In genomic region chr14:64478634-64479250, GRCh38 we compare ENCODE assay signal across 10 cellular contexts. TPM values are rescaled to one million over a fixed set of nuclear protein-coding genes. Genes with fewer than 3 reads are reported as not detected.
DNase-seq lines count a peak whose midpoint lies in the region; ATAC-seq and TF ChIP-seq lines count a peak whose summit lies in the region.
"Had no signal": no experiment of that assay in that cellular context is flagged by ENCODE, and none has a peak within 500 bp of the region (broad histone marks: within the 10 kb centered on the region; RNA-seq: fewer than 3 reads in every experiment).

No MANE protein-coding gene starts in this region.

- no peak overlapping the region for H3K9ac ChIP-seq in mesenchymal stem cell (ENCODE audit: low read length)

- H3K9me3 Mint-ChIP-seq in CD4-positive, alpha-beta T cell, result no peaks in the 10 kb centered on the region
- no peaks in the 10 kb centered on the region for H3K9me3 Mint-ChIP-seq in activated CD8-positive, alpha-beta memory T cell treated with anti-CD3 and anti-CD28 coated beads, Interleukin-2, amount 10 ng/mL, durations not matched to agents 7 days and 5 days (ENCODE audit: low read depth)
- H3K9me3 Mint-ChIP-seq: GM23338; T-helper 1 cell treated with Interleukin-12 subunit alpha and Interleukin-12 subunit beta and Interleukin-4 antibody, amounts not matched to agents 30 μg/mL and 1 μg/mL, for 36 hours had no signal

- POLR2A ChIA-PET in CD4-positive, alpha-beta T cell (lab: Charles Lee), result interaction anchor here (1.0 to 2.3 kb wide), 6 partner anchors 13 to 135 kb away, joined by 3 to 9 read pairs (median 3); partner anchors contain the start of genes AKAP5 and ZBTB1

- no peak overlapping the region for H3K18ac ChIP-seq in mesenchymal stem cell (ENCODE audit: low read depth in 1 of 2, low read length in 2 of 2)

- in situ Hi-C loops in brain microvascular endothelial cell (cut with HindIII; ENCODE audit: low pct_ligation_motif_present, low sequenced_read_pairs), result no loop called here

- H3K23ac ChIP-seq in mesenchymal stem cell (ENCODE audit: low read length in 2 of 2), result no peak overlapping the region

- H3K14ac ChIP-seq in mesenchymal stem cell (ENCODE audit: low read length in 2 of 2), result no peak overlapping the region

- H3K4ac ChIP-seq in mesenchymal stem cell (ENCODE audit: low read depth in 1 of 2, low read length in 2 of 2), result no peak overlapping the region

- no peak overlapping the region for H4K91ac ChIP-seq in mesenchymal stem cell (ENCODE audit: low read length)

- intact Hi-C loops in CD4-positive, alpha-beta T cell (cut with DNase I, micrococcal nuclease), result loop anchor here (1.0 to 2.0 kb wide), 4 partner anchors 32 to 134 kb away; no protein-coding TSS in a partner anchor

- H3K36me3 ChIP-seq in brain microvascular endothelial cell (replicated peaks) (no peaks in the 10 kb centered on the region), mesenchymal stem cell (ENCODE audit: control insufficient read depth in 1 of 2, insufficient read depth in 2 of 2, low read depth in 1 of 2, low read length in 2 of 2) (no peaks in the 10 kb centered on the region)

- no peak for ATAC-seq in CD4-positive, alpha-beta T cell (ENCODE audit: poor library complexity)
- ATAC-seq in HG02642 (IDR thresholded peaks at IDR 0.05; ENCODE audit: poor library complexity, unreplicated experiment), result no peak
- ATAC-seq in activated CD8-positive, alpha-beta memory T cell treated with anti-CD3 and anti-CD28 coated beads, Interleukin-2, amount 10 ng/mL, durations not matched to agents 7 days and 5 days, result no peak
- ATAC-seq: GM23338 had no signal

- H2AK5ac ChIP-seq in mesenchymal stem cell (ENCODE audit: low read length, severe bottlenecking), result peak overlapping the region; percentile 86

- no peak overlapping the region for H3K4me2 ChIP-seq in mesenchymal stem cell (ENCODE audit: low read length, poor library complexity, severe bottlenecking)
- H3K4me2 ChIP-seq: GM23338 had no signal

- no peak overlapping the region for H2BK5ac ChIP-seq in mesenchymal stem cell (ENCODE audit: low read depth, low read length, poor library complexity, severe bottlenecking)

- H2AFZ ChIP-seq in mesenchymal stem cell (ENCODE audit: low read depth, low read length), result no peak overlapping the region
- H2AFZ ChIP-seq: GM23338 had no signal

- no peak overlapping the region for H3K27ac ChIP-seq in CD4-positive, alpha-beta T cell (ENCODE audit: low read depth, low read length)
- H3K27ac ChIP-seq in brain microvascular endothelial cell (no peak overlapping the region), mesenchymal stem cell (ENCODE audit: low read length, poor library complexity, severe bottlenecking) (no peak overlapping the region)

- H3K79me1 ChIP-seq in mesenchymal stem cell (replicated peaks; ENCODE audit: low read length, poor library complexity, severe bottlenecking), result peaks cover 7% of the 10 kb centered on the region

- TF ChIP-seq EP300 in Ishikawa (IDR thresholded peaks at IDR 0.05; ENCODE audit: borderline replicate concordance), result no peak

- H2BK12ac ChIP-seq in mesenchymal stem cell (ENCODE audit: low read length in 2 of 2), result no peak overlapping the region

- H3K4me1 ChIP-seq in mesenchymal stem cell (ENCODE audit: control insufficient read depth, insufficient read depth, low read depth, low read length), result peaks cover 3% of the 10 kb centered on the region

- no peaks in the 10 kb centered on the region for H3K9me3 ChIP-seq in CD4-positive, alpha-beta T cell (ENCODE audit: control insufficient read depth, low read length)
- no peaks in the 10 kb centered on the region for H3K9me3 ChIP-seq in mesenchymal stem cell (ENCODE audit: control insufficient read depth, low read length)

- peaks cover 50% of the 10 kb centered on the region for H3K36me3 Mint-ChIP-seq in CD4-positive, alpha-beta T cell (ENCODE audit: low read depth)
- H3K36me3 Mint-ChIP-seq in activated CD8-positive, alpha-beta memory T cell treated with anti-CD3 and anti-CD28 coated beads, Interleukin-2, amount 10 ng/mL, durations not matched to agents 7 days and 5 days, result peaks cover 13% of the 10 kb centered on the region

- no peak for DNase-seq in CD4-positive, alpha-beta T cell
- peak; percentile 9 for DNase-seq in brain microvascular endothelial cell
- peak; percentile 34 for DNase-seq in mesenchymal stem cell
- DNase-seq in NK-92 (lab: John Stamatoyannopoulos, UW; ENCODE audit: unreplicated experiment), result no peak
- DNase-seq in activated CD8-positive, alpha-beta memory T cell treated with anti-CD3 and anti-CD28 coated beads, Interleukin-2, amount 10 ng/mL, durations not matched to agents 7 days and 5 days, result no peak
- no peak for DNase-seq in activated CD4-positive, alpha-beta T cell treated with anti-CD3 and anti-CD28 coated beads, Interleukin-2, amount 50 U/mL, for 1 hour

- CTCF ChIA-PET in CD4-positive, alpha-beta T cell (lab: Charles Lee), result interaction anchor here (0.6 to 4.5 kb wide), 13 partner anchors 12 to 135 kb away, joined by 3 to 18 read pairs (median 4); partner anchors contain the start of gene MTHFD1
- CTCF ChIA-PET in activated CD8-positive, alpha-beta memory T cell treated with anti-CD3 and anti-CD28 coated beads, Interleukin-2, amount 10 ng/mL, durations not matched to agents 7 days and 5 days (lab: Charles Lee), result interaction anchor here (0.7 to 6.4 kb wide), 21 partner anchors 11 to 282 kb away, joined by 3 to 55 read pairs (median 6); partner anchors contain the start of gene AKAP5

- H3K27me3 Mint-ChIP-seq in CD4-positive, alpha-beta T cell, result no peaks in the 10 kb centered on the region
- no peaks in the 10 kb centered on the region for H3K27me3 Mint-ChIP-seq in activated CD8-positive, alpha-beta memory T cell treated with anti-CD3 and anti-CD28 coated beads, Interleukin-2, amount 10 ng/mL, durations not matched to agents 7 days and 5 days

- H4K8ac ChIP-seq in mesenchymal stem cell (ENCODE audit: low read length), result no peak overlapping the region

- no peak overlapping the region for H3K4me3 Mint-ChIP-seq in CD4-positive, alpha-beta T cell
- H3K4me3 Mint-ChIP-seq in activated CD8-positive, alpha-beta memory T cell treated with anti-CD3 and anti-CD28 coated beads, Interleukin-2, amount 10 ng/mL, durations not matched to agents 7 days and 5 days, result no peak overlapping the region
- H3K4me3 Mint-ChIP-seq: GM23338; T-helper 1 cell treated with Interleukin-12 subunit alpha and Interleukin-12 subunit beta and Interleukin-4 antibody, amounts not matched to agents 30 μg/mL and 1 μg/mL, for 36 hours had no signal

- peak; percentile 75 for TF ChIP-seq CTCF in CD4-positive, alpha-beta T cell (IDR thresholded peaks at IDR 0.05)
- TF ChIP-seq CTCF in brain microvascular endothelial cell (IDR thresholded peaks at IDR 0.05; ENCODE audit: low read depth, low read length, missing control alignments), result peak; percentile 22

- H3K4me3 ChIP-seq in brain microvascular endothelial cell (ENCODE audit: low read depth, low read length), result no peak overlapping the region
- no peak overlapping the region for H3K4me3 ChIP-seq in mesenchymal stem cell (ENCODE audit: insufficient read depth in 1 of 2, low read depth in 1 of 2, low read length in 2 of 2)
- H3K4me3 ChIP-seq: GM23338 had no signal

- no peaks in the 10 kb centered on the region for H3K27me3 ChIP-seq in CD4-positive, alpha-beta T cell (ENCODE audit: control insufficient read depth, insufficient read depth, low read length)
- H3K27me3 ChIP-seq in brain microvascular endothelial cell (replicated peaks) (no peaks in the 10 kb centered on the region), mesenchymal stem cell (ENCODE audit: control insufficient read depth in 1 of 2, insufficient read depth in 1 of 2, low read length in 2 of 2) (no peaks in the 10 kb centered on the region)

- peaks cover 27% of the 10 kb centered on the region for H3K4me1 Mint-ChIP-seq in CD4-positive, alpha-beta T cell (ENCODE audit: low read depth)
- H3K4me1 Mint-ChIP-seq in activated CD8-positive, alpha-beta memory T cell treated with anti-CD3 and anti-CD28 coated beads, Interleukin-2, amount 10 ng/mL, durations not matched to agents 7 days and 5 days, result peaks cover 25% of the 10 kb centered on the region

- H2BK120ac ChIP-seq in mesenchymal stem cell (ENCODE audit: low read depth, low read length), result no peak overlapping the region

- peak; percentile 42; the same call in 1 of the 2 replicates for TF ChIP-seq RAD21 in Ishikawa (IDR thresholded peaks at IDR 0.05; ENCODE audit: low read depth)

- H3K27ac Mint-ChIP-seq in CD4-positive, alpha-beta T cell, result peak overlapping the region; percentile 25
- H3K27ac Mint-ChIP-seq in activated CD8-positive, alpha-beta memory T cell treated with anti-CD3 and anti-CD28 coated beads, Interleukin-2, amount 10 ng/mL, durations not matched to agents 7 days and 5 days, result no peak overlapping the region
- H3K27ac Mint-ChIP-seq: GM23338; T-helper 1 cell treated with Interleukin-12 subunit alpha and Interleukin-12 subunit beta and Interleukin-4 antibody, amounts not matched to agents 30 μg/mL and 1 μg/mL, for 36 hours had no signal

- H2BK15ac ChIP-seq in mesenchymal stem cell (ENCODE audit: low read depth, poor library complexity, severe bottlenecking), result no peak overlapping the region

TF ChIP-seq in Ishikawa, 13 proteins besides CTCF, POLR2A, EP300 and RAD21 (continues in another document):
- no peak for TF ChIP-seq NFIC (IDR thresholded peaks at IDR 0.05)
- TF ChIP-seq EGR1 (IDR thresholded peaks at IDR 0.05), result no peak
- no peak for TF ChIP-seq TCF12 (IDR thresholded peaks at IDR 0.05; ENCODE audit: low read depth)
- TF ChIP-seq TAF1 (IDR thresholded peaks at IDR 0.05; ENCODE audit: low read depth), result no peak
- no peak for TF ChIP-seq ZBTB7A (IDR thresholded peaks at IDR 0.05; ENCODE audit: low read depth)

RNA-seq across cellular contexts. Expression of gene AKAP5, which starts 13.4 kb away (rescaled TPM):
- under 1 TPM; 0.49 to 0.50 TPM for total RNA-seq in CD4-positive, alpha-beta T cell
- 0.77 TPM for polyA plus RNA-seq in mesenchymal stem cell (2013, experiment 1 of 2)
- 0.88 TPM for polyA plus RNA-seq in mesenchymal stem cell (2013, experiment 2 of 2)
- total RNA-seq in activated CD8-positive, alpha-beta memory T cell treated with anti-CD3 and anti-CD28 coated beads, Interleukin-2, amount 10 ng/mL, durations not matched to agents 7 days and 5 days, result 10 to 100 TPM in 1 of 2 experiments, 1 to 10 TPM in 1; 8.8 to 23.2 TPM

RNA-seq across cellular contexts. Expression of gene ZBTB25, which starts 24.9 kb away (rescaled TPM):
- total RNA-seq in CD4-positive, alpha-beta T cell, result 10 to 100 TPM; 56.8 to 58.1 TPM
- polyA plus RNA-seq in mesenchymal stem cell (2013, experiment 1 of 2), result 5.2 TPM
- 5.1 TPM for polyA plus RNA-seq in mesenchymal stem cell (2013, experiment 2 of 2)
- total RNA-seq in activated CD8-positive, alpha-beta memory T cell treated with anti-CD3 and anti-CD28 coated beads, Interleukin-2, amount 10 ng/mL, durations not matched to agents 7 days and 5 days, result 10 to 100 TPM; 31.4 to 42.8 TPM

RNA-seq across cellular contexts. Expression of gene ZBTB1, which starts 25.8 kb away (rescaled TPM):
- total RNA-seq in CD4-positive, alpha-beta T cell, result 100 to 1,000 TPM; 146 to 147 TPM
- 26.9 TPM for polyA plus RNA-seq in mesenchymal stem cell (2013, experiment 1 of 2)
- polyA plus RNA-seq in mesenchymal stem cell (2013, experiment 2 of 2), result 27.7 TPM
- 10 to 100 TPM; 73.3 to 84.2 TPM for total RNA-seq in activated CD8-positive, alpha-beta memory T cell treated with anti-CD3 and anti-CD28 coated beads, Interleukin-2, amount 10 ng/mL, durations not matched to agents 7 days and 5 days

Comparison
In these comparisons a context has a peak if more than half of its experiments do, and no peak if none do; other contexts are left out.
1. DNase-seq: peak in brain microvascular endothelial cell (single experiment) and mesenchymal stem cell (single experiment); none in CD4-positive, alpha-beta T cell (0 of 10), NK-92 (single experiment), activated CD8-positive, alpha-beta memory T cell treated with anti-CD3 and anti-CD28 coated beads, Interleukin-2, amount 10 ng/mL, durations not matched to agents 7 days and 5 days (single experiment) and activated CD4-positive, alpha-beta T cell treated with anti-CD3 and anti-CD28 coated beads, Interleukin-2, amount 50 U/mL, for 1 hour (single experiment).
2. RNA of gene AKAP5, which starts 13.4 kb away (total RNA-seq): 8.8 to 23.2 TPM in activated CD8-positive, alpha-beta memory T cell treated with anti-CD3 and anti-CD28 coated beads, Interleukin-2, amount 10 ng/mL, durations not matched to agents 7 days and 5 days; 0.49 to 0.50 TPM in CD4-positive, alpha-beta T cell; every median in the first group is over 4 times any median in the second.